1 cellular context compared by ENCODE assay signal in genomic region chr1:118991448-118991847, GRCh38.
TF ChIP-seq lines count a peak whose summit lies in the region.

No MANE protein-coding gene starts in this region.

TF ChIP-seq in GM23338, 12 proteins besides CTCF, POLR2A, EP300 and RAD21 (continued from another document):
- no peak for TF ChIP-seq ZNF462 (CRISPR knock-in tag; IDR thresholded peaks at IDR 0.05)
- TF ChIP-seq EZH2phosphoT487 (IDR thresholded peaks at IDR 0.05; ENCODE audit: unreplicated experiment), result no peak
